ENCODE assay signal across 8 cellular contexts in the genomic region with DNA sequence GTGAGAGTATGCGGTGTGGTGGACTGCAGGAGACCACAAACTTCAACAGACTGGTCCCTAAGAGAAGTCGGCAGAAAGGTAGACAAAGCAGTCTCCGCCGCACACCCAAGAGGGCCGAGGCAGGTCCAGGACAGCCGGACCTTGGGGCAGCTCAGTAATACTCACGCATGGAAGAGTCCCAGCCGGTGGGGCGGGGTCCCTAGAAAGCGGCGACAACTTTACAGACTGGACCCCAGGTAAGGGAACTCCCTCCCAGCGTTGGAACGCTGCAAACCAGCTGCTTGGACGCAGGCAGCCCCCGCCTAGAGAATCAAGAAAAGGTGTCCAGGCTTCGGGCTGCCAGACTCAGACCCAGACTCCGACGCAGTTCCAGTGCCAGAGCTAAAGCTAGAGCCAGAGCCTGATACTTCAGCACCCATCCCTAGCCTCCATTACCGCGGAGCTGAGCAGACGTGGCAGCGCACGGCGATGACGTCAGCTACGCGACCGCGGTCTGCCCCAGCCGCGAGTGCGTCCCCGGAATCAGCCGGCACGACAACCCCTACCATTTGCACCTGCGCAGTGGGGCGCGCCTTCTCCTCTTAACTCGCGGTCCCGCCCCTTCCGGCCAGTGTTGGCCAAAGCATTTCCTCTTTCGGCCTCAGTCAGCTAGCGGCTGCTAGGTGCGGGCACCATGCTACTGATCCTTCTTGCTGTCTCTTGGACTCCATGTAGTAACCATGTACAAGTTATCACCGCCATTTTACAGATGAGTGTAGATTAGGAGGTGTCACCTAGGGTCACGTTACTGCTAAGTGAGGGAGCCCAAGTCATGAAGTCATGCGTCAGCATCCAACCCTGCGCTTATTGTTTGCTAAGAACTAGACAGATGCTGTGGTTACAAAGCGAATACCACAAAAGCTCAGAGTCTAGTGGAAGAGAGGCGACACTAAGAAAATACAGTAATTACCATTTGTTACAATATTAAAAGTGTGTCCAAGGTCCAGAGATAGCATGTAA. TPM values are rescaled to one million over a fixed set of nuclear protein-coding genes. Genes with fewer than 3 reads are reported as not detected.
DNase-seq lines count a peak whose midpoint lies in the region; TF ChIP-seq lines count a peak whose summit lies in the region.

A gene with protein sequence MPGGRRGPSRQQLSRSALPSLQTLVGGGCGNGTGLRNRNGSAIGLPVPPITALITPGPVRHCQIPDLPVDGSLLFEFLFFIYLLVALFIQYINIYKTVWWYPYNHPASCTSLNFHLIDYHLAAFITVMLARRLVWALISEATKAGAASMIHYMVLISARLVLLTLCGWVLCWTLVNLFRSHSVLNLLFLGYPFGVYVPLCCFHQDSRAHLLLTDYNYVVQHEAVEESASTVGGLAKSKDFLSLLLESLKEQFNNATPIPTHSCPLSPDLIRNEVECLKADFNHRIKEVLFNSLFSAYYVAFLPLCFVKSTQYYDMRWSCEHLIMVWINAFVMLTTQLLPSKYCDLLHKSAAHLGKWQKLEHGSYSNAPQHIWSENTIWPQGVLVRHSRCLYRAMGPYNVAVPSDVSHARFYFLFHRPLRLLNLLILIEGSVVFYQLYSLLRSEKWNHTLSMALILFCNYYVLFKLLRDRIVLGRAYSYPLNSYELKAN (minus strand): TSS at position 445 of the 999 bp plus-strand sequence. CDS start 1,541 bp downstream, outside the sequence.

- H3K4me1 Mint-ChIP-seq in nephron: peaks cover 41% of the 10 kb centered on the region
- H3K4me1 Mint-ChIP-seq in stimulated activated naive CD8-positive, alpha-beta T cell treated with anti-CD3 and anti-CD28 coated beads, Interleukin-15, Interleukin-2, amounts not matched to agents 100 ng/mL and 50 ng/mL, for 24 hours (ENCODE audit: low read depth): peaks cover 42% of the 10 kb centered on the region

- H3K36me3 ChIP-seq in ES-I3 (ENCODE audit: insufficient read depth, low read length) (peaks cover 13% of the 10 kb centered on the region; the same call in 1 of the 2 replicates), HAP-1 (replicated peaks) (peaks cover 39% of the 10 kb centered on the region), MM.1S (replicated peaks; ENCODE audit: insufficient read depth, low read length) (peaks cover 10% of the 10 kb centered on the region)

- peaks cover 20% of the 10 kb centered on the region for H3K36me3 Mint-ChIP-seq in nephron (ENCODE audit: low read depth)
- peaks cover 31% of the 10 kb centered on the region for H3K36me3 Mint-ChIP-seq in stimulated activated naive CD8-positive, alpha-beta T cell treated with anti-CD3 and anti-CD28 coated beads, Interleukin-15, Interleukin-2, amounts not matched to agents 100 ng/mL and 50 ng/mL, for 24 hours (ENCODE audit: low read depth)

- H3K4me1 ChIP-seq in ES-I3 (ENCODE audit: insufficient read depth, low read length) (no peaks in the 10 kb centered on the region), HAP-1 (peaks cover 13% of the 10 kb centered on the region), MM.1S (ENCODE audit: low read length) (peaks cover 37% of the 10 kb centered on the region)

- no peaks in the 10 kb centered on the region for H3K9me2 ChIP-seq in MM.1S (replicated peaks; ENCODE audit: insufficient read depth, low read length)

- no peaks in the 10 kb centered on the region for H3K27me3 ChIP-seq in HAP-1 (ENCODE audit: low read depth)
- no peaks in the 10 kb centered on the region for H3K27me3 ChIP-seq in MM.1S (replicated peaks; ENCODE audit: insufficient read depth, low read length)

- TF ChIP-seq CTCF in MM.1S (IDR thresholded peaks at IDR 0.05; ENCODE audit: low read length) (no peak), fibroblast of the aortic adventitia (IDR thresholded peaks at IDR 0.05; ENCODE audit: insufficient read depth, low read length) (peak; percentile 15), nephron (IDR thresholded peaks at IDR 0.05; ENCODE audit: unreplicated experiment in 3 of 3) (peak in 1 of 3 experiments; percentile 9)

- DNase-seq in HAP-1 (ENCODE audit: low spot score in 2 of 2) (peak; percentile 93 to 99), MM.1S (peak; percentile 100), SIG-M5 (lab: John Stamatoyannopoulos, UW) (peak; percentile 83), activated gamma-delta T cell (lab: John Stamatoyannopoulos, UW) (peak; percentile 99), fibroblast of the aortic adventitia (ENCODE audit: low read depth) (peak; percentile 98)

- H3K4me3 ChIP-seq in HAP-1 (peak within 1 kb of the TSS; percentile 91), MM.1S (ENCODE audit: low read length) (peak within 1 kb of the TSS; percentile 90), fibroblast of the aortic adventitia (ENCODE audit: low read depth, low read length) (peak within 1 kb of the TSS; percentile 98)

- peaks cover 7% of the 10 kb centered on the region for H3F3A ChIP-seq in MM.1S (ENCODE audit: insufficient read depth, low read length)

- peak within 1 kb of the TSS; percentile 91 for H2AFZ ChIP-seq in MM.1S (ENCODE audit: low read length)

- in situ Hi-C loops in HAP-1 (cut with MboI; ENCODE audit: low sequenced_read_pairs): no loop called here

- H3K27me3 Mint-ChIP-seq in nephron (ENCODE audit: low read depth): no peaks in the 10 kb centered on the region
- H3K27me3 Mint-ChIP-seq in stimulated activated naive CD8-positive, alpha-beta T cell treated with anti-CD3 and anti-CD28 coated beads, Interleukin-15, Interleukin-2, amounts not matched to agents 100 ng/mL and 50 ng/mL, for 24 hours: no peaks in the 10 kb centered on the region

- peak within 1 kb of the TSS; percentile 98 to 99 (median 99) for H3K4me3 Mint-ChIP-seq in nephron
- peak within 1 kb of the TSS; percentile 93 for H3K4me3 Mint-ChIP-seq in stimulated activated naive CD8-positive, alpha-beta T cell treated with anti-CD3 and anti-CD28 coated beads, Interleukin-15, Interleukin-2, amounts not matched to agents 100 ng/mL and 50 ng/mL, for 24 hours

- peak within 1 kb of the TSS; percentile 93 for H3K9ac ChIP-seq in ES-I3 (ENCODE audit: low read depth, low read length)
- peak within 1 kb of the TSS; percentile 94 for H3K9ac ChIP-seq in MM.1S (ENCODE audit: low read length)

- peaks cover 45% of the 10 kb centered on the region for H3K79me2 ChIP-seq in MM.1S (ENCODE audit: low read length)

- no peaks in the 10 kb centered on the region for H3K9me3 Mint-ChIP-seq in nephron
- H3K9me3 Mint-ChIP-seq in stimulated activated naive CD8-positive, alpha-beta T cell treated with anti-CD3 and anti-CD28 coated beads, Interleukin-15, Interleukin-2, amounts not matched to agents 100 ng/mL and 50 ng/mL, for 24 hours: peaks cover 3% of the 10 kb centered on the region

- H4K20me1 ChIP-seq in MM.1S (ENCODE audit: insufficient read depth, low read length): no peaks in the 10 kb centered on the region

- H3K27ac Mint-ChIP-seq in nephron: peak within 1 kb of the TSS; percentile 87 to 98 (median 96)
- H3K27ac Mint-ChIP-seq in stimulated activated naive CD8-positive, alpha-beta T cell treated with anti-CD3 and anti-CD28 coated beads, Interleukin-15, Interleukin-2, amounts not matched to agents 100 ng/mL and 50 ng/mL, for 24 hours: peak within 1 kb of the TSS; percentile 87

- peak within 1 kb of the TSS; percentile 95 for H3K27ac ChIP-seq in MM.1S (ENCODE audit: low read length)

- peak within 1 kb of the TSS; percentile 97 for H3K4me2 ChIP-seq in MM.1S (ENCODE audit: low read depth, low read length)

- H3K9me3 ChIP-seq in ES-I3 (ENCODE audit: control insufficient read depth, insufficient read depth, low read length) (no peaks in the 10 kb centered on the region), HAP-1 (no peaks in the 10 kb centered on the region), MM.1S (replicated peaks; ENCODE audit: insufficient read depth, low read length) (no peaks in the 10 kb centered on the region)

RNA-seq across cellular contexts. Expression of the gene that starts here (rescaled TPM):
- total RNA-seq in fibroblast of the aortic adventitia (ENCODE audit: low replicate concordance): 56.7 and 68.7 TPM in 2 replicates

Comparison
In these comparisons a context has a peak if more than half of its experiments do, and no peak if none do; other contexts are left out.
1. Peak in every context shown above with its lines: DNase-seq, H3K4me3 ChIP-seq and H3K27ac ChIP-seq.